In genomic region chr20:33753763-33754162, GRCh38 we compare ENCODE assay signal across 2 cellular contexts.
TF ChIP-seq lines count a peak whose summit lies in the region.

No MANE protein-coding gene starts in this region.

TF ChIP-seq in IMR-90, 13 proteins besides CTCF, POLR2A, EP300 and RAD21:
- TF ChIP-seq FOS (IDR thresholded peaks at IDR 0.05; ENCODE audit: low read depth, low read length) = no peak
- TF ChIP-seq MAFK (IDR thresholded peaks at IDR 0.05; ENCODE audit: low read depth, low read length) = no peak
- TF ChIP-seq NFE2L2 (IDR thresholded peaks at IDR 0.05; ENCODE audit: low read depth, low read length) = no peak

TF ChIP-seq in K562, 482 proteins besides CTCF, POLR2A, EP300 and RAD21:
- TF ChIP-seq SETDB1 (IDR thresholded peaks at IDR 0.05; ENCODE audit: low read length) (no peak), FOXJ2 (tag; IDR thresholded peaks at IDR 0.05) (peak; percentile 86), XRCC4 (IDR thresholded peaks at IDR 0.05; ENCODE audit: extremely low read depth, insufficient read depth, insufficient read length) (no peak), ZNF280B (CRISPR knock-in tag; IDR thresholded peaks at IDR 0.05) (no peak), HBP1 (CRISPR knock-in tag; IDR thresholded peaks at IDR 0.05) (no peak)
